14 cellular contexts compared by ENCODE assay signal in the genomic region with DNA sequence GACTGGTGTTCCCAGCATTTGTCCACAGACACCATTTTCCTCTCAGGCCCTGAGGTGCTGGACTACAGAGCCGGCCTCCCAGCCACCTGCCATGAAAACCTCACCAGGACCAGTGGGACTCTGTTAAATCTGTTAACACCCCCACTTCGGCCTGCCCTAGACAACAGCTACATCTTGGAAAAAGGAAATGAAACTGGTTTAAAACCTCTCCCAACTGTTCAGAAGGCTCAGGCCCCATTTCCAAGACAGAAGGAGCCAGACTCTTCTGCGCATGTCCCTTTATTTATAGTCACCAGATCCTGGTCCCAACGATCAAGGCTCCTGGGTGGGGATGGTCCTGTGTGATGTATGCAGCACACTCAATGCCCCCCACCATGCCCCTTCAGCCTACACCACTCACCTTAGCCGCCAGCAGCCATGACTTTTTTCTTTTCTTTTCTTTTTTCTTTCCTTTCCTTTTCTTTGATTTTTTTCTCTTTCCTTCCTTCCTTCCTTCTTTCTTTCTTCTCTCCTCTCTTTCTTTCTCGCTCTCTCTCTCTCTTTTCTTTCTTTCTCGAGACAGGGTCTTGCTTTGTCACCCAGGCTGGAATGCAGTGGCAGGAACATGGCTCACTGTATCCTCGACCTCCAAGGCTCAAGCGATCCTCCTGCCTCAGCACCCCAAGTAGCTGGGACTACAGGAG. TPM values are rescaled to one million over a fixed set of nuclear protein-coding genes. Genes with fewer than 3 reads are reported as not detected.
A peak's percentile ranks its signal among the peaks of the same experiment; 100 is the strongest.
DNase-seq lines count a peak whose midpoint lies in the region; ATAC-seq and TF ChIP-seq lines count a peak whose summit lies in the region.
"Had no signal": no experiment of that assay in that cellular context is flagged by ENCODE, and none has a peak within 500 bp of the region (broad histone marks: within the 10 kb centered on the region; RNA-seq: fewer than 3 reads in every experiment).

No MANE protein-coding gene starts in this region.

- DNase-seq in stimulated activated naive CD8-positive, alpha-beta T cell treated with anti-CD3 and anti-CD28 coated beads, Interleukin-15, Interleukin-2, amounts not matched to agents 100 U/mL and 50 U/mL, for 24 hours: no peak
- DNase-seq in NCI-H1048 (lab: John Stamatoyannopoulos, UW) (no peak), T1000 (lab: John Stamatoyannopoulos, UW) (no peak), Calu3 (no peak)
- DNase-seq: CD8-positive, alpha-beta memory T cell; erythroblast; midbrain; Peyer's patch had no signal

- no peaks in the 10 kb centered on the region for H3K9me3 ChIP-seq in OCI-LY3 (ENCODE audit: insufficient read depth, low read length)
- H3K9me3 ChIP-seq: Peyer's patch had no signal

- H3K27me3 ChIP-seq in OCI-LY3 (ENCODE audit: low read depth, low read length): no peaks in the 10 kb centered on the region
- H3K27me3 ChIP-seq: Peyer's patch had no signal

- CTCF ChIA-PET in Calu3 (lab: Charles Lee): no interaction called here

- no peaks in the 10 kb centered on the region for H3K27me3 Mint-ChIP-seq in stimulated activated naive CD8-positive, alpha-beta T cell treated with anti-CD3 and anti-CD28 coated beads, Interleukin-15, Interleukin-2, amounts not matched to agents 100 ng/mL and 50 ng/mL, for 24 hours
- peaks cover 14% of the 10 kb centered on the region for H3K27me3 Mint-ChIP-seq in dendritic cell treated with granulocyte-macrophage colony-stimulating factor and Interleukin-4, amounts not matched to agents 40 ng/mL and 50 ng/mL, for 4 days
- H3K27me3 Mint-ChIP-seq in Calu3 (ENCODE audit: unreplicated experiment): no peaks in the 10 kb centered on the region
- H3K27me3 Mint-ChIP-seq: CD8-positive, alpha-beta memory T cell; progenitor cell of endocrine pancreas had no signal

- H3K79me2 ChIP-seq in OCI-LY3 (ENCODE audit: low read length): no peaks in the 10 kb centered on the region

- no peak for ATAC-seq in stimulated activated naive CD8-positive, alpha-beta T cell treated with anti-CD3 and anti-CD28 coated beads, Interleukin-15, Interleukin-2, amounts not matched to agents 100 U/mL and 50 U/mL, for 24 hours
- ATAC-seq in HG02970 (IDR thresholded peaks at IDR 0.05; ENCODE audit: low FRiP score, unreplicated experiment): no peak

- H3K9ac ChIP-seq in OCI-LY3 (ENCODE audit: low read length): no peak overlapping the region
- H3K9ac ChIP-seq: KMS-11 had no signal

- no peak overlapping the region for H3K4me3 ChIP-seq in OCI-LY3 (ENCODE audit: low read length)
- H3K4me3 ChIP-seq: Peyer's patch had no signal

- H3K4me1 ChIP-seq in OCI-LY3 (ENCODE audit: low read length): peaks cover 25% of the 10 kb centered on the region

- H3K4me3 Mint-ChIP-seq in stimulated activated naive CD8-positive, alpha-beta T cell treated with anti-CD3 and anti-CD28 coated beads, Interleukin-15, Interleukin-2, amounts not matched to agents 100 ng/mL and 50 ng/mL, for 24 hours: no peak overlapping the region
- peak overlapping the region; percentile 37 for H3K4me3 Mint-ChIP-seq in dendritic cell treated with granulocyte-macrophage colony-stimulating factor and Interleukin-4, amounts not matched to agents 40 ng/mL and 50 ng/mL, for 4 days
- H3K4me3 Mint-ChIP-seq in Calu3 (ENCODE audit: low read depth, unreplicated experiment): no peak overlapping the region
- H3K4me3 Mint-ChIP-seq: CD8-positive, alpha-beta memory T cell had no signal

- H3K36me3 Mint-ChIP-seq in stimulated activated naive CD8-positive, alpha-beta T cell treated with anti-CD3 and anti-CD28 coated beads, Interleukin-15, Interleukin-2, amounts not matched to agents 100 ng/mL and 50 ng/mL, for 24 hours (ENCODE audit: low read depth): no peaks in the 10 kb centered on the region
- no peaks in the 10 kb centered on the region for H3K36me3 Mint-ChIP-seq in dendritic cell treated with granulocyte-macrophage colony-stimulating factor and Interleukin-4, amounts not matched to agents 40 ng/mL and 50 ng/mL, for 4 days (ENCODE audit: low read depth)
- H3K36me3 Mint-ChIP-seq in Calu3 (ENCODE audit: insufficient read depth, unreplicated experiment): no peaks in the 10 kb centered on the region
- H3K36me3 Mint-ChIP-seq: CD8-positive, alpha-beta memory T cell had no signal

- peak overlapping the region; percentile 77 for H3K27ac Mint-ChIP-seq in stimulated activated naive CD8-positive, alpha-beta T cell treated with anti-CD3 and anti-CD28 coated beads, Interleukin-15, Interleukin-2, amounts not matched to agents 100 ng/mL and 50 ng/mL, for 24 hours
- peak overlapping the region; percentile 71 for H3K27ac Mint-ChIP-seq in dendritic cell treated with granulocyte-macrophage colony-stimulating factor and Interleukin-4, amounts not matched to agents 40 ng/mL and 50 ng/mL, for 4 days
- no peak overlapping the region for H3K27ac Mint-ChIP-seq in Calu3 (ENCODE audit: unreplicated experiment)
- H3K27ac Mint-ChIP-seq: progenitor cell of endocrine pancreas had no signal

- no peaks in the 10 kb centered on the region for H4K20me1 ChIP-seq in OCI-LY3 (ENCODE audit: insufficient read depth, low read length)

- BruUV-seq in Calu3 (replicated peaks; lab: Mats Ljungman, UMichigan): no TSS peak

- no peaks in the 10 kb centered on the region for H3K36me3 ChIP-seq in OCI-LY3 (replicated peaks; ENCODE audit: low read depth, low read length)
- H3K36me3 ChIP-seq: Peyer's patch had no signal

- H3K27ac ChIP-seq in OCI-LY3 (ENCODE audit: low read length): no peak overlapping the region
- H3K27ac ChIP-seq: KMS-11 had no signal

- no peaks in the 10 kb centered on the region for H3K9me3 Mint-ChIP-seq in stimulated activated naive CD8-positive, alpha-beta T cell treated with anti-CD3 and anti-CD28 coated beads, Interleukin-15, Interleukin-2, amounts not matched to agents 100 ng/mL and 50 ng/mL, for 24 hours
- no peaks in the 10 kb centered on the region for H3K9me3 Mint-ChIP-seq in dendritic cell treated with granulocyte-macrophage colony-stimulating factor and Interleukin-4, amounts not matched to agents 40 ng/mL and 50 ng/mL, for 4 days
- H3K9me3 Mint-ChIP-seq in Calu3 (ENCODE audit: low read depth, unreplicated experiment): no peaks in the 10 kb centered on the region
- H3K9me3 Mint-ChIP-seq: CD8-positive, alpha-beta memory T cell had no signal

- TF ChIP-seq CTCF in OCI-LY3 (IDR thresholded peaks at IDR 0.05; ENCODE audit: low read depth, low read length) (no peak), Calu3 (IDR thresholded peaks at IDR 0.05; ENCODE audit: unreplicated experiment) (no peak)

- peaks cover 21% of the 10 kb centered on the region for H3K4me1 Mint-ChIP-seq in stimulated activated naive CD8-positive, alpha-beta T cell treated with anti-CD3 and anti-CD28 coated beads, Interleukin-15, Interleukin-2, amounts not matched to agents 100 ng/mL and 50 ng/mL, for 24 hours (ENCODE audit: low read depth)
- H3K4me1 Mint-ChIP-seq in dendritic cell treated with granulocyte-macrophage colony-stimulating factor and Interleukin-4, amounts not matched to agents 40 ng/mL and 50 ng/mL, for 4 days (ENCODE audit: low read depth): peaks cover 70% of the 10 kb centered on the region
- peaks cover 28% of the 10 kb centered on the region for H3K4me1 Mint-ChIP-seq in Calu3 (ENCODE audit: low read depth, unreplicated experiment)

- intact Hi-C loops in dendritic cell treated with granulocyte-macrophage colony-stimulating factor and Interleukin-4, amounts not matched to agents 40 ng/mL and 50 ng/mL, for 4 days (cut with micrococcal nuclease): no loop called here
- intact Hi-C loops in Calu3 (cut with micrococcal nuclease; ENCODE audit: unreplicated experiment): no loop called here

- H2AFZ ChIP-seq in OCI-LY3 (ENCODE audit: low read depth, low read length): peak overlapping the region; percentile 45; the same call in 1 of the 2 replicates

- H3K4me2 ChIP-seq in OCI-LY3 (ENCODE audit: low read length): peak overlapping the region; percentile 58
- H3K4me2 ChIP-seq: KMS-11 had no signal

RNA-seq across cellular contexts. Expression of a gene that starts 25.5 kb away (rescaled TPM):
- 136 and 147 TPM in 2 replicates for total RNA-seq in Calu3 (2022)
